1 cellular context compared by ENCODE assay signal in genomic region chr10:110790913-110791525, GRCh38.
TF ChIP-seq lines count a peak whose summit lies in the region.

No MANE protein-coding gene starts in this region.

TF ChIP-seq in SK-N-SH, 30 proteins besides CTCF, POLR2A, EP300 and RAD21 (continued from another document):
- TF ChIP-seq IRF3 (IDR thresholded peaks at IDR 0.05; ENCODE audit: low read depth, low read length) (0 out of 2 replicates have a peak, but pooled peaks have one; percentile 3), RCOR1 (IDR thresholded peaks at IDR 0.05; ENCODE audit: low read length) (peak; percentile 96), REST (IDR thresholded peaks at IDR 0.05; ENCODE audit: low read depth, low read length) (no peak), MXI1 (IDR thresholded peaks at IDR 0.05; ENCODE audit: low read depth, low read length) (peak; percentile 38; the same call in 1 of the 2 replicates), POLR2AphosphoS5 (IDR thresholded peaks at IDR 0.05; ENCODE audit: low read depth, low read length) (no peak), YY1 (IDR thresholded peaks at IDR 0.05; ENCODE audit: low read depth) (no peak), MEF2A (IDR thresholded peaks at IDR 0.05; ENCODE audit: borderline replicate concordance, low read depth) (no peak), FOXJ3 (CRISPR knock-in tag; IDR thresholded peaks at IDR 0.05) (no peak), ZBTB33 (IDR thresholded peaks at IDR 0.05; ENCODE audit: borderline replicate concordance, low read depth) (no peak)
